1 cellular context compared by ENCODE assay signal in the genomic region with DNA sequence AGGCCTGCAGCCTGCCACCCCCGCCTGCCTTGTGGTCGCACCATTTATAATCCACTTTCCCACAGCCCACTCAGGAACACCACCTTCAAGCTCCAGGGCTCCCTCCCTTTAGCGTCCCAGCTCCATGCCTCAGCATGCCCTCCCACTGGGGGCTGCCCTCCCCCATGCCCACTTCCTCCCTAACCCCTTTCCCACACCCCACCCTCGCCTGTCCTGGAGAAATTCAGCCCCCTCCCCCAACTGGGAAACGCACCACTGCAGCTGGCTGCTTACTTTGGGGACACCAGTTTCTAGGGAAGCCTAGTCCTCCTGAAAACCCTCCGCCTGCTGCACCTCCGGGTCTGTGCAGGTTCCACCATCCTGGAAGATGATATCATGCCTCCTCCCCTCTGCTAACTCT.
TF ChIP-seq lines count a peak whose summit lies in the region.

No MANE protein-coding gene starts in this region.

TF ChIP-seq in H1, 55 proteins besides CTCF, POLR2A, EP300 and RAD21:
- TF ChIP-seq EZH2 (IDR thresholded peaks at IDR 0.05; ENCODE audit: low read depth, low read length, severe bottlenecking) (no peak), CHD7 (IDR thresholded peaks at IDR 0.05; ENCODE audit: insufficient replicate concordance, low read length) (no peak), TAF7 (optimal IDR thresholded peaks at IDR 0.05; ENCODE audit: borderline replicate concordance, low read depth, low read length) (no peak), CEBPB (IDR thresholded peaks at IDR 0.05; ENCODE audit: low read depth, low read length) (no peak), CHD2 (IDR thresholded peaks at IDR 0.05; ENCODE audit: low read length) (no peak), CBX5 (IDR thresholded peaks at IDR 0.05; ENCODE audit: low read depth, low read length) (no peak), RFX5 (IDR thresholded peaks at IDR 0.05; ENCODE audit: borderline replicate concordance, low read depth, low read length) (no peak), BCL11A (IDR thresholded peaks at IDR 0.05; ENCODE audit: low read depth in 2 of 2, low read length in 2 of 2) (no peak), SRF (IDR thresholded peaks at IDR 0.05; ENCODE audit: low read depth, low read length) (no peak), SP4 (IDR thresholded peaks at IDR 0.05; ENCODE audit: low read length) (no peak), NANOG (IDR thresholded peaks at IDR 0.05; ENCODE audit: insufficient read depth, low read depth, low read length, poor library complexity, severe bottlenecking) (no peak), ASH2L (IDR thresholded peaks at IDR 0.05; ENCODE audit: low read length) (no peak)
- TF ChIP-seq, protein P1, sequence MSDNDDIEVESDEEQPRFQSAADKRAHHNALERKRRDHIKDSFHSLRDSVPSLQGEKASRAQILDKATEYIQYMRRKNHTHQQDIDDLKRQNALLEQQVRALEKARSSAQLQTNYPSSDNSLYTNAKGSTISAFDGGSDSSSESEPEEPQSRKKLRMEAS (IDR thresholded peaks at IDR 0.05) = no peak
TF ChIP-seq in H1: peak in this region for 0.
